ENCODE assay signal across 21 cellular contexts in genomic region chr20:62906209-62906608, GRCh38. TPM values are rescaled to one million over a fixed set of nuclear protein-coding genes. Genes with fewer than 3 reads are reported as not detected.
DNase-seq lines count a peak whose midpoint lies in the region; ATAC-seq and TF ChIP-seq lines count a peak whose summit lies in the region.
"Had no signal": no experiment of that assay in that cellular context is flagged by ENCODE, and none has a peak within 500 bp of the region (broad histone marks: within the 10 kb centered on the region; RNA-seq: fewer than 3 reads in every experiment).

No MANE protein-coding gene starts in this region.

- no peak overlapping the region for H3K4me3 ChIP-seq in right atrium auricular region
- H3K4me3 ChIP-seq in lower lobe of right lung: no peak overlapping the region

- H3K4me3 Mint-ChIP-seq in CD4-positive, alpha-beta T cell: no peak overlapping the region
- no peak overlapping the region for H3K4me3 Mint-ChIP-seq in type B pancreatic cell

- peak; percentile 79 for ATAC-seq in Right ventricle myocardium superior (ENCODE audit: poor library complexity)
- no peak for ATAC-seq in lower lobe of right lung
- no peak for ATAC-seq in CD4-positive, alpha-beta T cell (ENCODE audit: poor library complexity)
- ATAC-seq: Panc1 had no signal

- TF ChIP-seq CTCF in right atrium auricular region (IDR thresholded peaks at IDR 0.05): no peak
- TF ChIP-seq CTCF in lower lobe of right lung (IDR thresholded peaks at IDR 0.05): no peak
- no peak for TF ChIP-seq CTCF in CD4-positive, alpha-beta T cell (IDR thresholded peaks at IDR 0.05)
- TF ChIP-seq CTCF in type B pancreatic cell (conservative IDR thresholded peaks at IDR 0.05): no peak

- no peaks in the 10 kb centered on the region for H3K9me3 Mint-ChIP-seq in CD4-positive, alpha-beta T cell
- H3K9me3 Mint-ChIP-seq in type B pancreatic cell: no peaks in the 10 kb centered on the region

- intact Hi-C loops in Right ventricle myocardium superior (cut with DNase I) (no loop called here), lower lobe of right lung (cut with DNase I) (no loop called here)
- intact Hi-C loops in CD4-positive, alpha-beta T cell (cut with DNase I, micrococcal nuclease): no loop called here

- H3K4me1 Mint-ChIP-seq in CD4-positive, alpha-beta T cell (ENCODE audit: low read depth): peaks cover 27% of the 10 kb centered on the region
- peaks cover 2% of the 10 kb centered on the region for H3K4me1 Mint-ChIP-seq in type B pancreatic cell (ENCODE audit: unreplicated experiment)

- CTCF ChIA-PET in CD4-positive, alpha-beta T cell (lab: Charles Lee): no interaction called here

- H3K36me3 Mint-ChIP-seq in CD4-positive, alpha-beta T cell (ENCODE audit: low read depth): peaks cover 94% of the 10 kb centered on the region
- H3K36me3 Mint-ChIP-seq in type B pancreatic cell: peaks cover 31% of the 10 kb centered on the region

- H3K36me3 ChIP-seq in right atrium auricular region (peaks cover 95% of the 10 kb centered on the region), lower lobe of right lung (peaks cover 100% of the 10 kb centered on the region)

- H3K27ac Mint-ChIP-seq in CD4-positive, alpha-beta T cell: no peak overlapping the region
- H3K27ac Mint-ChIP-seq in type B pancreatic cell: no peak overlapping the region

- POLR2A ChIA-PET in CD4-positive, alpha-beta T cell (lab: Charles Lee): no interaction called here

- H3K27me3 ChIP-seq in right atrium auricular region (no peaks in the 10 kb centered on the region), lower lobe of right lung (ENCODE audit: low read depth) (no peaks in the 10 kb centered on the region)
- H3K27me3 ChIP-seq in CD4-positive, alpha-beta T cell (ENCODE audit: control insufficient read depth, insufficient read depth, low read length): no peaks in the 10 kb centered on the region

- no peaks in the 10 kb centered on the region for H3K9me3 ChIP-seq in right atrium auricular region
- no peaks in the 10 kb centered on the region for H3K9me3 ChIP-seq in lower lobe of right lung
- no peaks in the 10 kb centered on the region for H3K9me3 ChIP-seq in CD4-positive, alpha-beta T cell (ENCODE audit: control insufficient read depth, low read length)

- no peaks in the 10 kb centered on the region for H3K27me3 Mint-ChIP-seq in CD4-positive, alpha-beta T cell
- H3K27me3 Mint-ChIP-seq in type B pancreatic cell: no peaks in the 10 kb centered on the region
- H3K27me3 Mint-ChIP-seq: CD4-positive, alpha-beta memory T cell had no signal

- peaks cover 0 to 10% of the 10 kb centered on the region in 2 donors for H3K4me1 ChIP-seq in right atrium auricular region
- no peaks in the 10 kb centered on the region for H3K4me1 ChIP-seq in lower lobe of right lung

- H3K27ac ChIP-seq in right atrium auricular region (no peak overlapping the region), lower lobe of right lung (no peak overlapping the region)
- no peak overlapping the region for H3K27ac ChIP-seq in CD4-positive, alpha-beta T cell (ENCODE audit: low read depth, low read length)

- DNase-seq in Right ventricle myocardium superior (peak; percentile 75), right atrium auricular region (ENCODE audit: low spot score) (no peak), cerebellar nuclear complex (lab: John Stamatoyannopoulos, UW) (peak; percentile 60 to 87), lower lobe of right lung (peak; percentile 41), type B pancreatic cell (ENCODE audit: extremely low spot score, unreplicated experiment) (no peak), pons (ENCODE audit: low spot score) (no peak), EL (no peak)
- DNase-seq in CD4-positive, alpha-beta T cell: no peak
- DNase-seq: CD4-positive, alpha-beta memory T cell; DMS79 treated with DMSO at 0.1 percent for 48 hours; GF-D8; KG1; NCI-H1048; NCI-H146; NCI-H2107; NCI-H446; NCI-H748 treated with DMSO at 0.1 percent for 48 hours; SHP77 treated with DMSO at 0.1 percent for 48 hours had no signal

RNA-seq across cellular contexts. Expression of gene DIDO1, which starts 20.1 kb away (rescaled TPM):
- total RNA-seq in Right ventricle myocardium superior (32.3 TPM), right atrium auricular region (10 to 100 TPM; 34.7 to 37.5 TPM), lower lobe of right lung (54.6 TPM), type B pancreatic cell (ENCODE audit: low replicate concordance) (49.7 and 58.1 TPM in 2 replicates)
- 10 to 100 TPM; 51.9 to 54.3 TPM for total RNA-seq in CD4-positive, alpha-beta T cell

RNA-seq across cellular contexts. Expression of gene GID8, which starts 31.7 kb away (rescaled TPM):
- total RNA-seq in Right ventricle myocardium superior (15.5 TPM), right atrium auricular region (10 to 100 TPM; 16.8 to 18.7 TPM), lower lobe of right lung (26.2 TPM), type B pancreatic cell (ENCODE audit: low replicate concordance) (55.8 and 68.7 TPM in 2 replicates)
- total RNA-seq in CD4-positive, alpha-beta T cell: 10 to 100 TPM; 39.6 to 46.1 TPM

RNA-seq across cellular contexts. Expression of gene TCFL5, which starts 44.6 kb away (rescaled TPM):
- total RNA-seq in Right ventricle myocardium superior (6.1 TPM), right atrium auricular region (1 to 10 TPM; 4.8 to 6.4 TPM), lower lobe of right lung (8.2 TPM), type B pancreatic cell (ENCODE audit: low replicate concordance) (6.1 and 11.8 TPM in 2 replicates)
- total RNA-seq in CD4-positive, alpha-beta T cell: 1 to 10 TPM; 5.9 to 6.3 TPM

RNA-seq across cellular contexts. Expression of gene SLC17A9, which starts 46.3 kb away (rescaled TPM):
- 0.73 TPM for total RNA-seq in Right ventricle myocardium superior
- total RNA-seq in right atrium auricular region: 1 to 10 TPM; 1.3 to 1.8 TPM
- total RNA-seq in lower lobe of right lung: 10.4 TPM
- 1 to 10 TPM; 3.5 to 5.5 TPM for total RNA-seq in CD4-positive, alpha-beta T cell
- total RNA-seq in type B pancreatic cell (ENCODE audit: low replicate concordance): 3.9 and 5.6 TPM in 2 replicates
- total RNA-seq: H4, M059J had no signal

Comparison
In these comparisons a context has a peak if more than half of its experiments do, and no peak if none do; other contexts are left out.
1. DNase-seq: peak in Right ventricle myocardium superior (single experiment), cerebellar nuclear complex (2 of 2) and lower lobe of right lung (single experiment); none in right atrium auricular region (single experiment), CD4-positive, alpha-beta T cell (0 of 10), type B pancreatic cell (single experiment), pons (single experiment) and EL (single experiment).